17 cellular contexts compared by ENCODE assay signal in genomic region chr1:18886003-18886335, GRCh38. TPM values are rescaled to one million over a fixed set of nuclear protein-coding genes. Genes with fewer than 3 reads are reported as not detected.
A peak's percentile ranks its signal among the peaks of the same experiment; 100 is the strongest.
DNase-seq lines count a peak whose midpoint lies in the region; ATAC-seq, FAIRE-seq and TF ChIP-seq lines count a peak whose summit lies in the region.
"Had no signal": no experiment of that assay in that cellular context is flagged by ENCODE, and none has a peak within 500 bp of the region (broad histone marks: within the 10 kb centered on the region; RNA-seq: fewer than 3 reads in every experiment).

No MANE protein-coding gene starts in this region.

- H3K36me3 ChIP-seq in astrocyte (ENCODE audit: insufficient read depth, low read length), result no peaks in the 10 kb centered on the region
- H3K36me3 ChIP-seq in heart right ventricle, result peaks cover 0 to 31% (median 6%) of the 10 kb centered on the region in 9 donors

- H3K27ac Mint-ChIP-seq in astrocyte (ENCODE audit: unreplicated experiment), result peak overlapping the region; percentile 35
- peak overlapping the region in 1 of 2 donors; percentile 9 for H3K27ac Mint-ChIP-seq in effector memory CD8-positive, alpha-beta T cell
- H3K27ac Mint-ChIP-seq: activated CD8-positive, alpha-beta memory T cell treated with anti-CD3 and anti-CD28 coated beads, Interleukin-2, amount 10 ng/mL, durations not matched to agents 7 days and 5 days; T-cell had no signal

- peaks cover 11% of the 10 kb centered on the region for H3K4me1 Mint-ChIP-seq in astrocyte (ENCODE audit: low read depth, unreplicated experiment)
- no peaks in the 10 kb centered on the region for H3K4me1 Mint-ChIP-seq in effector memory CD8-positive, alpha-beta T cell (ENCODE audit: low read depth in 2 of 2)
- H3K4me1 Mint-ChIP-seq: activated CD8-positive, alpha-beta memory T cell treated with anti-CD3 and anti-CD28 coated beads, Interleukin-2, amount 10 ng/mL, durations not matched to agents 7 days and 5 days; T-cell had no signal

- intact Hi-C loops in heart right ventricle (cut with DNase I), result loop anchor here in 1 of 10 donors (10.0 kb wide), 1 partner anchor 199 kb away; no protein-coding TSS in a partner anchor

- no peaks in the 10 kb centered on the region for H3K9me3 ChIP-seq in astrocyte (ENCODE audit: insufficient read depth, low read depth, low read length)
- H3K9me3 ChIP-seq in heart right ventricle, result no peaks in the 10 kb centered on the region

- peaks cover 2% of the 10 kb centered on the region for H3K9me3 Mint-ChIP-seq in astrocyte (ENCODE audit: unreplicated experiment)
- H3K9me3 Mint-ChIP-seq in effector memory CD8-positive, alpha-beta T cell, result no peaks in the 10 kb centered on the region
- H3K9me3 Mint-ChIP-seq: T-cell had no signal

- 97 to 100% methylated on average over 1 of the region's 1 CpG for WGBS in heart right ventricle, 2 donors

- FAIRE-seq in astrocyte (lab: Jason Lieb, UNC), result no peak

- H3K4me3 ChIP-seq in astrocyte (ENCODE audit: insufficient read depth, low read depth, low read length) (no peak overlapping the region), skin epidermis (no peak overlapping the region), heart right ventricle (no peak overlapping the region)
- H3K4me3 ChIP-seq: cardiac muscle cell had no signal

- H3K27me3 ChIP-seq in astrocyte (ENCODE audit: insufficient read depth, low read length), result no peaks in the 10 kb centered on the region
- no peaks in the 10 kb centered on the region for H3K27me3 ChIP-seq in heart right ventricle
- H3K27me3 ChIP-seq: cardiac muscle cell had no signal

- H3K4me2 ChIP-seq in astrocyte (ENCODE audit: low read length), result peak overlapping the region; percentile 15

- H4K20me1 ChIP-seq in astrocyte (ENCODE audit: insufficient read depth, low read length), result peaks cover 3% of the 10 kb centered on the region

- peaks cover 6% of the 10 kb centered on the region for H3K27me3 Mint-ChIP-seq in astrocyte (ENCODE audit: low read depth, unreplicated experiment)
- H3K27me3 Mint-ChIP-seq in effector memory CD8-positive, alpha-beta T cell, result no peaks in the 10 kb centered on the region
- H3K27me3 Mint-ChIP-seq: activated CD8-positive, alpha-beta memory T cell treated with anti-CD3 and anti-CD28 coated beads, Interleukin-2, amount 10 ng/mL, durations not matched to agents 7 days and 5 days; T-cell had no signal

- H3K9ac ChIP-seq in astrocyte (ENCODE audit: low read length), result no peak overlapping the region

- peaks cover 18% of the 10 kb centered on the region for H3K36me3 Mint-ChIP-seq in astrocyte (ENCODE audit: low read depth, unreplicated experiment)
- H3K36me3 Mint-ChIP-seq in effector memory CD8-positive, alpha-beta T cell (ENCODE audit: insufficient read depth), result no peaks in the 10 kb centered on the region
- H3K36me3 Mint-ChIP-seq: activated CD8-positive, alpha-beta memory T cell treated with anti-CD3 and anti-CD28 coated beads, Interleukin-2, amount 10 ng/mL, durations not matched to agents 7 days and 5 days; T-cell had no signal

- H3K27ac ChIP-seq in astrocyte (ENCODE audit: low read depth, low read length) (no peak overlapping the region), skin epidermis (peak overlapping the region in 11 of 21 experiments; percentile 3 to 59 (median 25)), heart right ventricle (no peak overlapping the region)
- H3K27ac ChIP-seq: cardiac muscle cell had no signal

- peak overlapping the region; percentile 29 for H3K4me3 Mint-ChIP-seq in astrocyte (ENCODE audit: unreplicated experiment)
- no peak overlapping the region for H3K4me3 Mint-ChIP-seq in effector memory CD8-positive, alpha-beta T cell
- H3K4me3 Mint-ChIP-seq: activated CD8-positive, alpha-beta memory T cell treated with anti-CD3 and anti-CD28 coated beads, Interleukin-2, amount 10 ng/mL, durations not matched to agents 7 days and 5 days; T-cell had no signal

- no peak for TF ChIP-seq CTCF in astrocyte (IDR thresholded peaks at IDR 0.05; ENCODE audit: insufficient read depth, low read depth, low read length)
- TF ChIP-seq CTCF in heart right ventricle (IDR thresholded peaks at IDR 0.05), result no peak

- DNase-seq in HPDE6-E6E7 (ENCODE audit: extremely low spot score) (peak; percentile 87), astrocyte (ENCODE audit: low read depth) (peak; percentile 74), iris pigment epithelial cell (ENCODE audit: low read depth) (peak; percentile 50), cortex of kidney (lab: John Stamatoyannopoulos, UW) (no peak), heart right ventricle (no peak)
- no peak for DNase-seq in effector memory CD8-positive, alpha-beta T cell
- DNase-seq: activated CD8-positive, alpha-beta memory T cell treated with anti-CD3 and anti-CD28 coated beads, Interleukin-2, amount 10 ng/mL, durations not matched to agents 7 days and 5 days; activated naive CD4-positive, alpha-beta T cell treated with Interleukin-2 at 50 U/mL for 16 hours; DMS79 treated with DMSO at 0.1 percent for 48 hours; effector memory CD4-positive, alpha-beta T cell; NCI-H187 treated with DMSO at 0.1 percent for 48 hours; NCI-H526; PC-3; T-cell had no signal

- no peak for ATAC-seq in effector memory CD8-positive, alpha-beta T cell (replicated peaks)
- no peak for ATAC-seq in heart right ventricle
- ATAC-seq: activated CD8-positive, alpha-beta memory T cell treated with anti-CD3 and anti-CD28 coated beads, Interleukin-2, amount 10 ng/mL, durations not matched to agents 7 days and 5 days; PC-3; T-cell had no signal

- H2AFZ ChIP-seq in astrocyte (ENCODE audit: low read depth, low read length), result no peak overlapping the region

- no peaks in the 10 kb centered on the region for H3K79me2 ChIP-seq in astrocyte (ENCODE audit: insufficient read depth, low read length)

- H3K4me1 ChIP-seq in astrocyte (ENCODE audit: insufficient read depth, low read length) (peaks cover 11% of the 10 kb centered on the region), heart right ventricle (peaks cover 0 to 18% (median 5%) of the 10 kb centered on the region in 9 donors)

RNA-seq across cellular contexts. Expression of gene ALDH4A1, which starts 16.4 kb away (rescaled TPM):
- total RNA-seq in astrocyte (10.4 and 13.8 TPM in 2 replicates), heart right ventricle (10 to 100 TPM; 18.5 to 60.8 (median 44.7) TPM)
- 10 to 100 TPM; 12.7 to 24.0 TPM for polyA plus RNA-seq in heart right ventricle

RNA-seq across cellular contexts. Expression of gene TAS1R2, which starts 26.5 kb away (rescaled TPM):
- total RNA-seq in astrocyte (not detected in 2 replicates), heart right ventricle (not detected)
- polyA plus RNA-seq in heart right ventricle, result not detected
- total RNA-seq: activated CD8-positive, alpha-beta memory T cell treated with anti-CD3 and anti-CD28 coated beads, Interleukin-2, amount 10 ng/mL, durations not matched to agents 7 days and 5 days; cardiac muscle cell; PC-3; posterior vena cava; T-cell had no signal
- polyA plus RNA-seq: cardiac muscle cell had no signal

Comparison
In these comparisons a context has a peak if more than half of its experiments do, and no peak if none do; other contexts are left out.
1. DNase-seq: peak in HPDE6-E6E7 (single experiment), astrocyte (single experiment) and iris pigment epithelial cell (single experiment); none in effector memory CD8-positive, alpha-beta T cell (0 of 3), cortex of kidney (single experiment) and heart right ventricle (0 of 2).
2. H3K27ac ChIP-seq: peak in skin epidermis (11 of 21); none in astrocyte (single experiment) and heart right ventricle (0 of 10).